In the genomic region with DNA sequence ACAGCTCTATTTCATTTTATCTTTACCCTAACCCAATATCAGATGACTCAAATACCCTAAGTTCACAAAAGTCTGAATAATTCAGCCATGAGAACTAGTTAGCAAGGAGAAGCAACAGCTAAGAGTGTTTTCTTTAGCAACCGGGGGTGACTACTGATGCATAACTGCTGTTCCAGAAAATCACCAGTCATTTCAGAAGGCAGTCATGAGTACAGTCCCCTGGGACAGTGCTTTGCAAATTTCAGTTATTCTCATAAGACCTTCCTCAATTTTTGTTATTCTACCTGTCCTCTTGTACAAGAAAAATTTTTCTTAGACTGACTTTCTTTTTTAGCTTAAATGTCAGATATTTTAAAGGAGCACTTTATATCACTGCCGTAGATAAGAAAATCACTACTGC, we compare ENCODE assay signal across 8 cellular contexts. TPM values are rescaled to one million over a fixed set of nuclear protein-coding genes. Genes with fewer than 3 reads are reported as not detected.
DNase-seq lines count a peak whose midpoint lies in the region; ATAC-seq, FAIRE-seq and TF ChIP-seq lines count a peak whose summit lies in the region.
"Had no signal": no experiment of that assay in that cellular context is flagged by ENCODE, and none has a peak within 500 bp of the region (broad histone marks: within the 10 kb centered on the region; RNA-seq: fewer than 3 reads in every experiment).

No MANE protein-coding gene starts in this region.

- peak; percentile 59 for FAIRE-seq in RCC 7860 (lab: Jason Lieb, UNC)

- H3K4me1 Mint-ChIP-seq in stimulated activated effector memory CD8-positive, alpha-beta T cell treated with anti-CD3 and anti-CD28 coated beads, Interleukin-12 subunit alpha, Interleukin-12 subunit beta, amount 100 ng/mL, for 72 hours = no peaks in the 10 kb centered on the region
- no peaks in the 10 kb centered on the region for H3K4me1 Mint-ChIP-seq in endodermal cell

- no peaks in the 10 kb centered on the region for H3K36me3 Mint-ChIP-seq in stimulated activated effector memory CD8-positive, alpha-beta T cell treated with anti-CD3 and anti-CD28 coated beads, Interleukin-12 subunit alpha, Interleukin-12 subunit beta, amount 100 ng/mL, for 72 hours
- H3K36me3 Mint-ChIP-seq in endodermal cell (ENCODE audit: low read depth) = no peaks in the 10 kb centered on the region

- no peak overlapping the region for H3K27ac ChIP-seq in endodermal cell (ENCODE audit: low read depth, low read length)

- WGBS in endodermal cell (ENCODE audit: insufficient coverage in 1 of 2, insufficient read length in 1 of 2), 2 experiments = 94 to 100% methylated on average over 1 of the region's 2 CpGs

- H3K27me3 Mint-ChIP-seq in endodermal cell (ENCODE audit: insufficient read depth) = no peaks in the 10 kb centered on the region

- intact Hi-C loops in posterior cingulate gyrus (cut with DNase I) = no loop called here

- TF ChIP-seq CTCF in endodermal cell (conservative IDR thresholded peaks at IDR 0.05) = no peak

- no peaks in the 10 kb centered on the region for H3K9me3 ChIP-seq in endodermal cell (ENCODE audit: control insufficient read depth, low read length)

- no peak overlapping the region for H3K4me3 Mint-ChIP-seq in stimulated activated effector memory CD8-positive, alpha-beta T cell treated with anti-CD3 and anti-CD28 coated beads, Interleukin-12 subunit alpha, Interleukin-12 subunit beta, amount 100 ng/mL, for 72 hours
- no peak overlapping the region for H3K4me3 Mint-ChIP-seq in endodermal cell

- H3K4me3 ChIP-seq in endodermal cell (ENCODE audit: low read length) = no peak overlapping the region

- H3K9me3 Mint-ChIP-seq in stimulated activated effector memory CD8-positive, alpha-beta T cell treated with anti-CD3 and anti-CD28 coated beads, Interleukin-12 subunit alpha, Interleukin-12 subunit beta, amount 100 ng/mL, for 72 hours = no peaks in the 10 kb centered on the region
- no peaks in the 10 kb centered on the region for H3K9me3 Mint-ChIP-seq in endodermal cell

- H3K4me1 ChIP-seq in endodermal cell (ENCODE audit: control insufficient read depth, insufficient read depth, low read length) = no peaks in the 10 kb centered on the region

- H3K36me3 ChIP-seq in endodermal cell (ENCODE audit: control insufficient read depth, insufficient read depth, low read length) = no peaks in the 10 kb centered on the region

- DNase-seq in RCC 7860 (ENCODE audit: low spot score) = peak; percentile 37
- DNase-seq in stimulated activated effector memory CD8-positive, alpha-beta T cell treated with anti-CD3 and anti-CD28 coated beads, Interleukin-12 subunit alpha, Interleukin-12 subunit beta, amount 100 ng/mL, for 72 hours (ENCODE audit: low spot score in 2 of 2) = no peak
- no peak for DNase-seq in posterior cingulate gyrus
- no peak for DNase-seq in endodermal cell
- DNase-seq in activated CD4-positive, alpha-beta T cell treated with anti-CD3 and anti-CD28 coated beads for 48 hours = no peak

- H3K27ac Mint-ChIP-seq in stimulated activated effector memory CD8-positive, alpha-beta T cell treated with anti-CD3 and anti-CD28 coated beads, Interleukin-12 subunit alpha, Interleukin-12 subunit beta, amount 100 ng/mL, for 72 hours = no peak overlapping the region
- H3K27ac Mint-ChIP-seq in endodermal cell = no peak overlapping the region

- H3K9ac ChIP-seq in endodermal cell (ENCODE audit: extremely low read depth, low read length, poor library complexity, severe bottlenecking) = no peak overlapping the region

- ATAC-seq in GM19372 (IDR thresholded peaks at IDR 0.05; ENCODE audit: low read depth, unreplicated experiment) (peak; percentile 99), HG03025 (IDR thresholded peaks at IDR 0.05; ENCODE audit: low FRiP score, unreplicated experiment) (peak; percentile 97)
- ATAC-seq in stimulated activated effector memory CD8-positive, alpha-beta T cell treated with anti-CD3 and anti-CD28 coated beads, Interleukin-12 subunit alpha, Interleukin-12 subunit beta, amount 100 ng/mL, for 72 hours = peak; percentile 62

- H3K27me3 ChIP-seq in endodermal cell (ENCODE audit: control insufficient read depth, insufficient read depth, low read length, poor library complexity, severe bottlenecking) = no peaks in the 10 kb centered on the region

RNA-seq across cellular contexts. Expression of gene BANK1, which starts 16.4 kb away (rescaled TPM):
- total RNA-seq in endodermal cell = under 1 TPM; 0.53 to 0.57 TPM
- 0.14 TPM for polyA plus RNA-seq in endodermal cell (2013, experiment 1 of 2)
- 0.25 TPM for polyA plus RNA-seq in endodermal cell (2013, experiment 2 of 2)
- total RNA-seq: HT1080 had no signal
